In genomic region chr11:8685306-8685705, GRCh38 we compare ENCODE assay signal across 11 cellular contexts. TPM values are rescaled to one million over a fixed set of nuclear protein-coding genes. Genes with fewer than 3 reads are reported as not detected.
DNase-seq lines count a peak whose midpoint lies in the region; ATAC-seq and TF ChIP-seq lines count a peak whose summit lies in the region.
"Had no signal": no experiment of that assay in that cellular context is flagged by ENCODE, and none has a peak within 500 bp of the region (broad histone marks: within the 10 kb centered on the region; RNA-seq: fewer than 3 reads in every experiment).

No MANE protein-coding gene starts in this region.

- no peaks in the 10 kb centered on the region for H3K27me3 ChIP-seq in CD8-positive, alpha-beta T cell (ENCODE audit: insufficient read depth, low read length)
- no peaks in the 10 kb centered on the region for H3K27me3 ChIP-seq in HL-60 (ENCODE audit: insufficient read depth, poor library complexity, severe bottlenecking)
- H3K27me3 ChIP-seq: cardiac muscle cell, gastrocnemius medialis, thyroid gland had no signal

- POLR2A ChIA-PET in CD8-positive, alpha-beta T cell (lab: Charles Lee): no interaction called here

- no peaks in the 10 kb centered on the region for H3K27me3 Mint-ChIP-seq in CD8-positive, alpha-beta T cell (ENCODE audit: low read depth)

- peaks cover 63% of the 10 kb centered on the region for H3K4me1 Mint-ChIP-seq in CD8-positive, alpha-beta T cell (ENCODE audit: low read depth)

- CTCF ChIA-PET in CD8-positive, alpha-beta T cell (lab: Charles Lee): no interaction called here

- H3K4me1 ChIP-seq in CD8-positive, alpha-beta T cell (ENCODE audit: insufficient read depth, low read length): peaks cover 42% of the 10 kb centered on the region
- peaks cover 29% of the 10 kb centered on the region for H3K4me1 ChIP-seq in mesodermal cell (ENCODE audit: control insufficient read depth, insufficient read depth, low read length, poor library complexity, severe bottlenecking)

- DNase-seq in CD8-positive, alpha-beta T cell: no peak
- DNase-seq in HL-60 (ENCODE audit: low read depth in 1 of 2, low spot score in 1 of 2) (no peak), retina (no peak)
- DNase-seq in activated naive CD4-positive, alpha-beta T cell treated with anti-CD3 and anti-CD28 coated beads, Interleukin-2, amount 50 U/mL, for 72 hours (ENCODE audit: low spot score in 2 of 2): peak in 1 of 2 donors; percentile 14
- no peak for DNase-seq in stimulated activated CD4-positive, alpha-beta T cell treated with anti-CD3 and anti-CD28 coated beads, Interleukin-4, amount 100 ng/mL, for 1 hour
- DNase-seq: gastrocnemius medialis, thyroid gland had no signal

- H3K4me3 Mint-ChIP-seq in CD8-positive, alpha-beta T cell: no peak overlapping the region

- no peak for ATAC-seq in CD8-positive, alpha-beta T cell
- no peak for ATAC-seq in activated naive CD4-positive, alpha-beta T cell treated with anti-CD3 and anti-CD28 coated beads, Interleukin-2, amount 50 U/mL, for 72 hours
- ATAC-seq in HG03442 (IDR thresholded peaks at IDR 0.05; ENCODE audit: unreplicated experiment) (no peak), HG02571 (IDR thresholded peaks at IDR 0.05; ENCODE audit: unreplicated experiment) (no peak)
- ATAC-seq: gastrocnemius medialis had no signal

- no peak overlapping the region for H3K4me3 ChIP-seq in CD8-positive, alpha-beta T cell (ENCODE audit: low read depth, low read length)
- peak overlapping the region; percentile 66 for H3K4me3 ChIP-seq in HL-60 (replicated peaks; ENCODE audit: insufficient read depth, low read length)
- H3K4me3 ChIP-seq in mesodermal cell (ENCODE audit: extremely low read depth, insufficient read depth, low read length, poor library complexity, severe bottlenecking): peak overlapping the region; percentile 99
- H3K4me3 ChIP-seq: cardiac muscle cell, gastrocnemius medialis, thyroid gland had no signal

- no peaks in the 10 kb centered on the region for H3K9me3 Mint-ChIP-seq in CD8-positive, alpha-beta T cell
- H3K9me3 Mint-ChIP-seq in activated naive CD4-positive, alpha-beta T cell treated with anti-CD3 and anti-CD28 coated beads, Interleukin-2, amount 50 U/mL, for 72 hours: peaks cover 5 to 6% of the 10 kb centered on the region in 2 donors

- peaks cover 62% of the 10 kb centered on the region for H3K36me3 Mint-ChIP-seq in CD8-positive, alpha-beta T cell
- H3K36me3 Mint-ChIP-seq in activated naive CD4-positive, alpha-beta T cell treated with anti-CD3 and anti-CD28 coated beads, Interleukin-2, amount 50 U/mL, for 72 hours: peaks cover 73 to 74% of the 10 kb centered on the region in 2 donors

- no peak for TF ChIP-seq CTCF in CD8-positive, alpha-beta T cell (IDR thresholded peaks at IDR 0.05)
- TF ChIP-seq CTCF in HL-60 (IDR thresholded peaks at IDR 0.05; ENCODE audit: insufficient read depth, low read length): no peak

- H3K36me3 ChIP-seq in CD8-positive, alpha-beta T cell (ENCODE audit: insufficient read depth, low read length): peaks cover 27% of the 10 kb centered on the region
- H3K36me3 ChIP-seq in mesodermal cell (ENCODE audit: control insufficient read depth, insufficient read depth, low read length): peaks cover 48% of the 10 kb centered on the region

- peak overlapping the region; percentile 41 for H3K27ac Mint-ChIP-seq in CD8-positive, alpha-beta T cell
- H3K27ac Mint-ChIP-seq in activated naive CD4-positive, alpha-beta T cell treated with anti-CD3 and anti-CD28 coated beads, Interleukin-2, amount 50 U/mL, for 72 hours: peak overlapping the region; percentile 97 to 99

- H3K27ac ChIP-seq in CD8-positive, alpha-beta T cell (ENCODE audit: low read depth, low read length): no peak overlapping the region
- peak overlapping the region; percentile 99 for H3K27ac ChIP-seq in HL-60 (replicated peaks)
- H3K27ac ChIP-seq in mesodermal cell (ENCODE audit: low read depth, low read length, severe bottlenecking): peak overlapping the region; percentile 36
- H3K27ac ChIP-seq: cardiac muscle cell, thyroid gland had no signal

- intact Hi-C loops in CD8-positive, alpha-beta T cell (cut with DNase I, micrococcal nuclease): loop anchor here (5.0 to 10.0 kb wide), 9 partner anchors 629 to 2001 kb away; partner anchors contain the start of genes ADM (in 2 of the 2), AMPD3 (in 2 of the 2), MRPL17 (in 1 of the 2) and PPFIBP2 (in 1 of the 2)

- no peaks in the 10 kb centered on the region for H3K9me3 ChIP-seq in CD8-positive, alpha-beta T cell (ENCODE audit: low read length)
- H3K9me3 ChIP-seq in mesodermal cell (ENCODE audit: control insufficient read depth, low read length): no peaks in the 10 kb centered on the region
- H3K9me3 ChIP-seq: gastrocnemius medialis, thyroid gland had no signal

- 90 to 93% methylated on average over 4 of the region's 7 CpGs for WGBS in mesodermal cell (ENCODE audit: insufficient coverage in 2 of 2), 2 experiments

RNA-seq across cellular contexts. Expression of gene RPL27A, which starts 2.7 kb away (rescaled TPM):
- 1,000 to 10,000 TPM; 1,595 to 1,676 TPM for total RNA-seq in CD8-positive, alpha-beta T cell
- total RNA-seq in activated naive CD4-positive, alpha-beta T cell treated with anti-CD3 and anti-CD28 coated beads, Interleukin-2, amount 50 U/mL, for 72 hours: 1,000 to 10,000 TPM; 1,341 to 1,591 TPM
- 2,844 TPM for polyA plus RNA-seq in mesodermal cell (2013, experiment 1 of 2)
- polyA plus RNA-seq in mesodermal cell (2013, experiment 2 of 2): 2,596 TPM

RNA-seq across cellular contexts. Expression of gene TRIM66, which starts 2.8 kb away (rescaled TPM):
- 1 to 10 TPM; 8.6 to 9.1 TPM for total RNA-seq in CD8-positive, alpha-beta T cell
- 10 to 100 TPM; 16.2 to 25.3 TPM for total RNA-seq in activated naive CD4-positive, alpha-beta T cell treated with anti-CD3 and anti-CD28 coated beads, Interleukin-2, amount 50 U/mL, for 72 hours
- polyA plus RNA-seq in mesodermal cell (2013, experiment 1 of 2): 4.3 TPM
- polyA plus RNA-seq in mesodermal cell (2013, experiment 2 of 2): 3.9 TPM
